8 cellular contexts compared by ENCODE assay signal in the genomic region with DNA sequence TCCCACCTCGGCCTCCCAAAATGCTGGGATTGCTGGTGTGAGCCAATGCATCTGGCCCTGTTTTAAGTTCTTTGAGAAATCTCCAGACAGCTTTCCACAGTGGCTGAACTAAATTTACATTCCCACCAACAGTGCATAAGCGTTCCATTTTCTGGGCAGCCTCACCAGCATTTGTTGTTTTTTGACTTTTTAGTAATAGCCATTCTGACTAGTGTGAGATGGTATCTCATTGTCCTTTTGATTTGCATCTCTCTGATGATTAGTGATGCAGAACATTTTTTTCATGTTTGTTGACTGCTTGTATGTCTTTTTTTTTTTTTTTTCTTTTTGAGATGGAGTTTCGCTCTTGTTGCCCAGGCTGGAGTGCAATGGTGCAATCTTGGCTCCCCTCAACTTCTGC.
DNase-seq lines count a peak whose midpoint lies in the region; ATAC-seq, FAIRE-seq and TF ChIP-seq lines count a peak whose summit lies in the region.
"Not testable (repeated sequence)": the region's sequence is repeated elsewhere in the genome, so short reads cannot be mapped to it uniquely, and the experiment has no call there.

No MANE protein-coding gene starts in this region.

- H4K12ac ChIP-seq in trophoblast cell (ENCODE audit: low read depth, low read length), result not testable (repeated sequence)

- H3K4me1 Mint-ChIP-seq in HFFc6 (ENCODE audit: low read depth), result peaks cover 27% of the 10 kb centered on the region

- H4K8ac ChIP-seq in IMR-90 (ENCODE audit: low read depth in 2 of 2, low read length in 2 of 2); trophoblast cell (ENCODE audit: low read depth, low read length): not testable (repeated sequence)

- not testable (repeated sequence) for H3K4me3 Mint-ChIP-seq in HFFc6

- H3K27me3 Mint-ChIP-seq in HFFc6 (ENCODE audit: insufficient read depth), result not testable (repeated sequence)

- TF ChIP-seq POLR2A in IMR-90 (IDR thresholded peaks at IDR 0.05; ENCODE audit: low read depth, low read length); adrenal gland (IDR thresholded peaks at IDR 0.05); HepG2 (IDR thresholded peaks at IDR 0.05; ENCODE audit: insufficient read depth in 1 of 2, low read depth in 2 of 2, low read length in 2 of 2): not testable (repeated sequence)

- H3K36me3 Mint-ChIP-seq in HFFc6 (ENCODE audit: low read depth), result not testable (repeated sequence)

- not testable (repeated sequence) for H3K27me3 ChIP-seq in IMR-90 (ENCODE audit: control insufficient read depth, insufficient read depth, low read length); adrenal gland; HepG2 (ENCODE audit: control insufficient read depth in 1 of 2, insufficient read depth in 2 of 2, low read length in 2 of 2); trophoblast cell (ENCODE audit: insufficient read depth, low read length)

- CTCF ChIA-PET in HEK293 (lab: Yijun Ruan, JAX), result interaction anchor here (1.2 kb wide), 1 partner anchor 15 kb away, joined by 3 read pairs; no protein-coding TSS in a partner anchor
- CTCF ChIA-PET in IMR-90 (lab: Yijun Ruan, JAX); HepG2 (lab: Yijun Ruan, JAX; ENCODE audit: low intra/inter-chr PET ratio, low total read pairs): not testable (repeated sequence)

- not testable (repeated sequence) for H2AK9ac ChIP-seq in IMR-90 (replicated peaks; ENCODE audit: low read depth, low read length, poor library complexity)

- not testable (repeated sequence) for H4K5ac ChIP-seq in IMR-90 (ENCODE audit: low read depth, low read length)

- not testable (repeated sequence) for TF ChIP-seq RAD21 in IMR-90 (IDR thresholded peaks at IDR 0.05; ENCODE audit: low read length); HepG2 (CRISPR knock-in tag; IDR thresholded peaks at IDR 0.05)

- not testable (repeated sequence) for H3K27ac ChIP-seq in HEK293 (ENCODE audit: extremely low read depth, low read depth, low read length); IMR-90 (ENCODE audit: insufficient read depth, low read length); HepG2 (ENCODE audit: extremely low read length, insufficient read depth, low read length)
- H3K27ac ChIP-seq in adrenal gland (peak overlapping the region in 3 of 5 donors; percentile 19 to 89 (median 79)), trophoblast cell (ENCODE audit: low read depth, low read length) (peak overlapping the region; percentile 31)

- not testable (repeated sequence) for H3K4me3 ChIP-seq in HEK293 (ENCODE audit: low read depth, low read length); IMR-90 (ENCODE audit: insufficient read depth, low read depth, low read length); adrenal gland; HepG2 (replicated peaks in 1 of 3; ENCODE audit: insufficient read depth in 1 of 3, low read depth in 2 of 3, low read length in 3 of 3); trophoblast cell (ENCODE audit: low read depth, low read length)

- H3K56ac ChIP-seq in IMR-90 (ENCODE audit: extremely low read depth, insufficient read depth, low read length), result not testable (repeated sequence)

- not testable (repeated sequence) for H2BK120ac ChIP-seq in IMR-90 (ENCODE audit: low read depth, low read length)
- peak overlapping the region; percentile 64 for H2BK120ac ChIP-seq in trophoblast cell (ENCODE audit: insufficient read depth, low read length, poor library complexity)

- ATAC-seq in IMR-90 (ENCODE audit: low read depth); HepG2: not testable (repeated sequence)

- not testable (repeated sequence) for H3K4me2 ChIP-seq in IMR-90 (ENCODE audit: low read depth, low read length); HepG2 (ENCODE audit: low read depth, low read length); trophoblast cell (ENCODE audit: low read length)

- H3K9ac ChIP-seq in IMR-90 (ENCODE audit: low read depth, low read length); HepG2 (ENCODE audit: insufficient read depth, low read depth, low read length); trophoblast cell (ENCODE audit: low read length): not testable (repeated sequence)

- 0 out of 2 replicates have a peak overlapping the region, but pooled peaks have one; percentile 37 for H2BK20ac ChIP-seq in IMR-90 (ENCODE audit: low read depth, low read length)

- intact Hi-C loops in IMR-90 (cut with micrococcal nuclease); adrenal gland (cut with DNase I): not testable (repeated sequence)
- intact Hi-C loops in HepG2 (cut with micrococcal nuclease; ENCODE audit: unreplicated experiment), result loop anchor here (10.0 kb wide), 1 partner anchor 593 kb away; no protein-coding TSS in a partner anchor

- H2BK15ac ChIP-seq in IMR-90 (ENCODE audit: low read depth, low read length), result not testable (repeated sequence)

- DNase-seq in EH (ENCODE audit: low read depth) (peak; percentile 62), HFFc6 (peak; percentile 9), mesenteric fat pad (ENCODE audit: low spot score) (peak; percentile 11), trophoblast cell (peak in 1 of 2 donors; percentile 56)
- DNase-seq in IMR-90; adrenal gland; HepG2 (ENCODE audit: low spot score): not testable (repeated sequence)

- in situ Hi-C loops in IMR-90 (cut with MboI; ENCODE audit: low sequenced_read_pairs); HepG2 (cut with HindIII; ENCODE audit: extremely low pct_ligation_motif_present, low pct_unique_long_range_greater_than_20kb): not testable (repeated sequence)

- H3K14ac ChIP-seq in IMR-90 (replicated peaks; ENCODE audit: low read depth, low read length); trophoblast cell (ENCODE audit: low read length): not testable (repeated sequence)

- H3K23ac ChIP-seq in IMR-90 (ENCODE audit: low read depth, low read length); trophoblast cell (ENCODE audit: low read length): not testable (repeated sequence)

- H3K4ac ChIP-seq in IMR-90 (ENCODE audit: low read depth, low read length); trophoblast cell (ENCODE audit: low read depth, low read length): not testable (repeated sequence)

- H2BK5ac ChIP-seq in IMR-90 (ENCODE audit: low read depth, low read length, poor library complexity, severe bottlenecking); trophoblast cell (ENCODE audit: low read depth, low read length, poor library complexity): not testable (repeated sequence)

- POLR2A ChIA-PET in HEK293 (lab: Yijun Ruan, JAX); IMR-90 (lab: Charles Lee; ENCODE audit: unreplicated experiment): not testable (repeated sequence)
- POLR2A ChIA-PET in HepG2 (lab: Yijun Ruan, JAX), result interaction anchor here (4.2 kb wide), 1 partner anchor 117 kb away, joined by 72 read pairs; a partner anchor contains a TSS

- WGBS in IMR-90 (ENCODE audit: extremely low coverage in 2 of 2, insufficient read length in 1 of 2), 2 experiments, result 100% methylated on average over 1 of the region's 3 CpGs; no CpG with 5 or more reads in 1 of the 2 experiments
- WGBS in adrenal gland, 4 donors, result 92 to 100% (median 96%) methylated on average over 3 of the region's 3 CpGs
- WGBS in HepG2 (ENCODE audit: low lambda C conversion rate), result 93% methylated on average over 3 of the region's 3 CpGs
- no CpG with 5 or more reads among the region's 3 CpGs for WGBS in trophoblast cell (ENCODE audit: extremely low coverage, insufficient coverage, insufficient read length)

- not testable (repeated sequence) for H3K79me1 ChIP-seq in IMR-90 (ENCODE audit: low read depth in 1 of 2, low read length in 2 of 2)
- H3K79me1 ChIP-seq in trophoblast cell (ENCODE audit: low read length), result peaks cover 11% of the 10 kb centered on the region

- not testable (repeated sequence) for TF ChIP-seq CTCF in HEK293 (tag by site-specific recombination; IDR thresholded peaks at IDR 0.05); HFFc6 (IDR thresholded peaks at IDR 0.05); IMR-90 (conservative IDR thresholded peaks at IDR 0.05; ENCODE audit: low read depth, low read length); adrenal gland (IDR thresholded peaks at IDR 0.05); HepG2 (CRISPR knock-in tag; IDR thresholded peaks at IDR 0.05)

- not testable (repeated sequence) for H3K9me1 ChIP-seq in IMR-90 (ENCODE audit: insufficient read depth, low read length)

- H3K36me3 ChIP-seq in HEK293 (ENCODE audit: control insufficient read depth in 2 of 2, insufficient read depth in 1 of 2, low read length in 2 of 2); IMR-90 (ENCODE audit: control insufficient read depth, insufficient read depth, low read length); adrenal gland (replicated peaks in 1 of 2); HepG2 (replicated peaks in 1 of 2; ENCODE audit: control insufficient read depth in 1 of 2, insufficient read depth in 2 of 2, low read length in 2 of 2); trophoblast cell (ENCODE audit: control insufficient read depth in 1 of 2, insufficient read depth in 2 of 2, low read length in 2 of 2): not testable (repeated sequence)

- not testable (repeated sequence) for H2BK12ac ChIP-seq in trophoblast cell (ENCODE audit: low read length)

- not testable (repeated sequence) for H3K4me1 ChIP-seq in HEK293 (ENCODE audit: control insufficient read depth, insufficient read depth, low read length); IMR-90 (ENCODE audit: control insufficient read depth, insufficient read depth, low read length); trophoblast cell (ENCODE audit: control insufficient read depth in 1 of 2, insufficient read depth in 2 of 2, low read length in 2 of 2)
- H3K4me1 ChIP-seq in adrenal gland (replicated peaks in 1 of 2), result peaks cover 0 to 11% of the 10 kb centered on the region in 2 donors
- peaks cover 62% of the 10 kb centered on the region for H3K4me1 ChIP-seq in HepG2 (ENCODE audit: insufficient read depth, low read length)

- not testable (repeated sequence) for BruUV-seq in IMR-90 (replicated peaks; lab: Mats Ljungman, UMichigan); HepG2 (replicated peaks; lab: Mats Ljungman, UMichigan)

- H2AK5ac ChIP-seq in IMR-90 (ENCODE audit: low read depth, low read length); trophoblast cell (ENCODE audit: low read length): not testable (repeated sequence)

- H2AFZ ChIP-seq in IMR-90 (replicated peaks; ENCODE audit: low read length, poor library complexity); HepG2 (ENCODE audit: low read length); trophoblast cell (ENCODE audit: insufficient read depth, low read length, poor library complexity): not testable (repeated sequence)

- H3K9me3 Mint-ChIP-seq in HFFc6, result not testable (repeated sequence)

- dilution Hi-C loops in IMR-90 (cut with HindIII; ENCODE audit: low sequenced_read_pairs, unreplicated experiment), result not testable (repeated sequence)

- H3K18ac ChIP-seq in IMR-90 (ENCODE audit: low read depth, low read length); trophoblast cell (ENCODE audit: low read length): not testable (repeated sequence)

- H3K79me2 ChIP-seq in HepG2 (ENCODE audit: insufficient read depth, low read length); trophoblast cell (ENCODE audit: control insufficient read depth, insufficient read depth, low read length, poor library complexity): not testable (repeated sequence)

- not testable (repeated sequence) for FAIRE-seq in HepG2 (lab: Jason Lieb, UNC)

- not testable (repeated sequence) for H4K20me1 ChIP-seq in IMR-90 (ENCODE audit: insufficient read depth, low read length); HepG2 (ENCODE audit: insufficient read depth, low read length)

- not testable (repeated sequence) for TF ChIP-seq EP300 in HepG2 (IDR thresholded peaks at IDR 0.05; ENCODE audit: low read depth in 2 of 2, low read length in 2 of 2); HepG2 (CRISPR knock-in tag; IDR thresholded peaks at IDR 0.05; ENCODE audit: borderline replicate concordance)

- H3K27ac Mint-ChIP-seq in HFFc6, result peak overlapping the region; percentile 29; the same call in 1 of the 2 replicates

- not testable (repeated sequence) for H3K9me3 ChIP-seq in HEK293 (ENCODE audit: control insufficient read depth, insufficient read depth, low read depth, low read length); IMR-90 (ENCODE audit: control insufficient read depth, insufficient read depth, low read length); adrenal gland (replicated peaks in 1 of 3); HepG2 (ENCODE audit: low read length); trophoblast cell (ENCODE audit: insufficient read depth, low read depth, low read length)

- not testable (repeated sequence) for H4K91ac ChIP-seq in IMR-90 (ENCODE audit: insufficient read depth, low read depth, low read length)
- peak overlapping the region; percentile 22 for H4K91ac ChIP-seq in trophoblast cell (ENCODE audit: low read depth, low read length)
